ENCODE assay signal across 14 cellular contexts in genomic region chr10:2978574-2979266, GRCh38.
A peak's percentile ranks its signal among the peaks of the same experiment; 100 is the strongest.
DNase-seq lines count a peak whose midpoint lies in the region; ATAC-seq and TF ChIP-seq lines count a peak whose summit lies in the region.
"Had no signal": no experiment of that assay in that cellular context is flagged by ENCODE, and none has a peak within 500 bp of the region (broad histone marks: within the 10 kb centered on the region; RNA-seq: fewer than 3 reads in every experiment).

No MANE protein-coding gene starts in this region.

- dilution Hi-C loops in IMR-90 (cut with HindIII; ENCODE audit: low sequenced_read_pairs, unreplicated experiment): no loop called here

- no peaks in the 10 kb centered on the region for H3K4me1 Mint-ChIP-seq in nephron

- no peaks in the 10 kb centered on the region for H3K9me3 ChIP-seq in IMR-90 (ENCODE audit: control insufficient read depth, insufficient read depth, low read length)
- H3K9me3 ChIP-seq in A673 (ENCODE audit: low read depth, low read length, poor library complexity, severe bottlenecking): no peaks in the 10 kb centered on the region
- H3K9me3 ChIP-seq in psoas muscle: no peaks in the 10 kb centered on the region
- H3K9me3 ChIP-seq: ascending aorta, neutrophil, right lobe of liver, vagina had no signal

- no peak overlapping the region for H2AFZ ChIP-seq in IMR-90 (replicated peaks; ENCODE audit: low read length, poor library complexity)

- H2AK9ac ChIP-seq in IMR-90 (replicated peaks; ENCODE audit: low read depth, low read length, poor library complexity): no peak overlapping the region

- H3K9ac ChIP-seq in IMR-90 (ENCODE audit: low read depth, low read length): no peak overlapping the region

- H3K4me1 ChIP-seq in IMR-90 (ENCODE audit: control insufficient read depth, insufficient read depth, low read length): peaks cover 8% of the 10 kb centered on the region
- no peaks in the 10 kb centered on the region for H3K4me1 ChIP-seq in A673 (ENCODE audit: insufficient read depth, low read length, poor library complexity, severe bottlenecking)
- H3K4me1 ChIP-seq in psoas muscle: no peaks in the 10 kb centered on the region
- H3K4me1 ChIP-seq: ascending aorta, right lobe of liver, vagina had no signal

- POLR2A ChIA-PET in IMR-90 (lab: Charles Lee; ENCODE audit: unreplicated experiment): no interaction called here
- POLR2A ChIA-PET in A673 (lab: Charles Lee; ENCODE audit: low non-redundant PET): no interaction called here

- H3K4me2 ChIP-seq in IMR-90 (ENCODE audit: low read depth, low read length): peak overlapping the region; percentile 69; the same call in 1 of the 2 replicates

- H3K27me3 ChIP-seq in IMR-90 (ENCODE audit: control insufficient read depth, insufficient read depth, low read length) (no peaks in the 10 kb centered on the region), A673 (replicated peaks; ENCODE audit: insufficient read depth, low read depth, low read length, poor library complexity) (no peaks in the 10 kb centered on the region), psoas muscle (ENCODE audit: insufficient read depth in 3 of 3, low read length in 2 of 3) (no peaks in the 10 kb centered on the region)
- H3K27me3 ChIP-seq: ascending aorta, neutrophil, right lobe of liver, vagina had no signal

- no peak overlapping the region for H3K4me3 ChIP-seq in IMR-90 (ENCODE audit: insufficient read depth, low read depth, low read length)
- no peak overlapping the region for H3K4me3 ChIP-seq in A673 (ENCODE audit: low read depth, low read length, poor library complexity, severe bottlenecking)
- no peak overlapping the region for H3K4me3 ChIP-seq in psoas muscle
- H3K4me3 ChIP-seq: ascending aorta, right lobe of liver, vagina had no signal

- peaks cover 9% of the 10 kb centered on the region for H3K27me3 Mint-ChIP-seq in nephron (ENCODE audit: low read depth)

- intact Hi-C loops in IMR-90 (cut with micrococcal nuclease): loop anchor here (1.0 kb wide), 3 partner anchors 39 to 65 kb away; no protein-coding TSS in a partner anchor
- intact Hi-C loops in A673 (cut with micrococcal nuclease; ENCODE audit: unreplicated experiment): loop anchor here (1.0 to 5.0 kb wide), 3 partner anchors 50 to 356 kb away; no protein-coding TSS in a partner anchor
- intact Hi-C loops in Right ventricle myocardium superior (cut with DNase I): no loop called here
- intact Hi-C loops in psoas muscle (cut with DNase I): no loop called here

- ATAC-seq in GM18498 (IDR thresholded peaks at IDR 0.05; ENCODE audit: unreplicated experiment) (peak; percentile 49), GM21619 (IDR thresholded peaks at IDR 0.05; ENCODE audit: unreplicated experiment) (peak; percentile 66), IMR-90 (ENCODE audit: low read depth) (no peak), Right ventricle myocardium superior (ENCODE audit: poor library complexity) (no peak), psoas muscle (no peak)

- H4K5ac ChIP-seq in IMR-90 (ENCODE audit: low read depth, low read length): no peak overlapping the region

- no peak overlapping the region for H2AK5ac ChIP-seq in IMR-90 (ENCODE audit: low read depth, low read length)

- H3K27ac ChIP-seq in IMR-90 (ENCODE audit: insufficient read depth, low read length) (peak overlapping the region; percentile 26; the same call in 1 of the 2 replicates), A673 (ENCODE audit: low read depth, low read length, poor library complexity, severe bottlenecking) (no peak overlapping the region), psoas muscle (no peak overlapping the region)
- H3K27ac ChIP-seq: ascending aorta, neutrophil, right lobe of liver, vagina had no signal

- TF ChIP-seq RAD21 in IMR-90 (IDR thresholded peaks at IDR 0.05; ENCODE audit: low read length): no peak

- 0 out of 2 replicates have a peak overlapping the region, but pooled peaks have one; percentile 56 for H3K18ac ChIP-seq in IMR-90 (ENCODE audit: low read depth, low read length)

- no peaks in the 10 kb centered on the region for H4K20me1 ChIP-seq in IMR-90 (ENCODE audit: insufficient read depth, low read length)

- no peak for DNase-seq in IMR-90
- DNase-seq in A673 (ENCODE audit: low spot score): no peak
- no peak for DNase-seq in GM03348 (ENCODE audit: low spot score)
- no peak for DNase-seq in Right ventricle myocardium superior
- no peak for DNase-seq in psoas muscle
- DNase-seq: activated naive CD4-positive, alpha-beta T cell treated with Interleukin-2 at 50 U/mL for 16 hours; right lobe of liver; stimulated activated CD4-positive, alpha-beta T cell treated with anti-CD3 and anti-CD28 coated beads, Interleukin-2, amount 100 ng/mL, for 24 hours had no signal

- TF ChIP-seq CTCF in IMR-90 (conservative IDR thresholded peaks at IDR 0.05; ENCODE audit: low read depth, low read length) (no peak), nephron (IDR thresholded peaks at IDR 0.05; ENCODE audit: unreplicated experiment in 3 of 3) (no peak), A673 (conservative IDR thresholded peaks at IDR 0.05; ENCODE audit: low read depth, low read length) (no peak), psoas muscle (IDR thresholded peaks at IDR 0.05) (no peak)

- H3K9me3 Mint-ChIP-seq in nephron: no peaks in the 10 kb centered on the region

- peak overlapping the region in 2 of 3 experiments; percentile 10 to 48 for H3K27ac Mint-ChIP-seq in nephron

- no peaks in the 10 kb centered on the region for H3K36me3 ChIP-seq in IMR-90 (ENCODE audit: control insufficient read depth, insufficient read depth, low read length)
- no peaks in the 10 kb centered on the region for H3K36me3 ChIP-seq in A673 (ENCODE audit: insufficient read depth, low read length, poor library complexity, severe bottlenecking)
- H3K36me3 ChIP-seq in psoas muscle (ENCODE audit: insufficient read depth in 1 of 2, low read depth in 1 of 2): no peaks in the 10 kb centered on the region
- H3K36me3 ChIP-seq: ascending aorta, neutrophil, right lobe of liver, vagina had no signal

- no peak overlapping the region for H3K4me3 Mint-ChIP-seq in nephron

- CTCF ChIA-PET in IMR-90 (lab: Yijun Ruan, JAX) (interaction anchor here (0.6 to 1.9 kb wide), 4 partner anchors 32 to 65 kb away, joined by 3 to 15 read pairs (median 4); no protein-coding TSS in a partner anchor), A673 (lab: Charles Lee) (interaction anchor here (0.6 to 1.0 kb wide), 3 partner anchors 51 to 1495 kb away, joined by 3 to 5 read pairs (median 4); no protein-coding TSS in a partner anchor)

- peak overlapping the region; percentile 87 for H2BK120ac ChIP-seq in IMR-90 (ENCODE audit: low read depth, low read length)

- BruUV-seq in IMR-90 (replicated peaks; lab: Mats Ljungman, UMichigan): no TSS peak
- BruUV-seq in A673 (replicated peaks; lab: Mats Ljungman, UMichigan): no TSS peak

- peak overlapping the region; percentile 72; the same call in 1 of the 2 replicates for H3K14ac ChIP-seq in IMR-90 (replicated peaks; ENCODE audit: low read depth, low read length)

- no peak overlapping the region for H3K56ac ChIP-seq in IMR-90 (ENCODE audit: extremely low read depth, insufficient read depth, low read length)

- in situ Hi-C loops in IMR-90 (cut with MboI; ENCODE audit: low sequenced_read_pairs): no loop called here

- H2BK5ac ChIP-seq in IMR-90 (ENCODE audit: low read depth, low read length, poor library complexity, severe bottlenecking): peak overlapping the region; percentile 52

- H3K79me1 ChIP-seq in IMR-90 (ENCODE audit: low read depth in 1 of 2, low read length in 2 of 2): no peaks in the 10 kb centered on the region

- H4K8ac ChIP-seq in IMR-90 (ENCODE audit: low read depth in 2 of 2, low read length in 2 of 2): peak overlapping the region in 1 of 2 experiments; percentile 96; a peak in 1 of 4 replicates

- H3K9me1 ChIP-seq in IMR-90 (ENCODE audit: insufficient read depth, low read length): peaks cover 10% of the 10 kb centered on the region

- no peaks in the 10 kb centered on the region for H3K36me3 Mint-ChIP-seq in nephron (ENCODE audit: low read depth)

- no peak overlapping the region for H4K91ac ChIP-seq in IMR-90 (ENCODE audit: insufficient read depth, low read depth, low read length)

- no peak overlapping the region for H3K4ac ChIP-seq in IMR-90 (ENCODE audit: low read depth, low read length)

- 100% methylated on average over 1 of the region's 8 CpGs; no CpG with 5 or more reads in 1 of the 2 experiments for WGBS in IMR-90 (ENCODE audit: extremely low coverage in 2 of 2, insufficient read length in 1 of 2), 2 experiments
- 88 to 93% (median 89%) methylated on average over 8 of the region's 8 CpGs for WGBS in psoas muscle, 3 donors

- TF ChIP-seq POLR2A in IMR-90 (IDR thresholded peaks at IDR 0.05; ENCODE audit: low read depth, low read length): no peak

- H2BK20ac ChIP-seq in IMR-90 (ENCODE audit: low read depth, low read length): no peak overlapping the region; the same call in 1 of the 2 replicates

- peak overlapping the region; percentile 55; the same call in 1 of the 3 replicates for H2BK15ac ChIP-seq in IMR-90 (ENCODE audit: low read depth, low read length)

- 0 out of 2 replicates have a peak overlapping the region, but pooled peaks have one; percentile 16 for H3K23ac ChIP-seq in IMR-90 (ENCODE audit: low read depth, low read length)

TF ChIP-seq in IMR-90, 13 proteins besides CTCF, POLR2A, EP300 and RAD21 (continues in another document):
- TF ChIP-seq RCOR1 (IDR thresholded peaks at IDR 0.05; ENCODE audit: insufficient replicate concordance, low read length): no peak
- TF ChIP-seq BHLHE40 (IDR thresholded peaks at IDR 0.05; ENCODE audit: low read depth, low read length): no peak
- TF ChIP-seq MXI1 (IDR thresholded peaks at IDR 0.05; ENCODE audit: borderline replicate concordance, low read depth, low read length): no peak
- no peak for TF ChIP-seq MAFK (IDR thresholded peaks at IDR 0.05; ENCODE audit: low read depth, low read length)
- TF ChIP-seq FOS (IDR thresholded peaks at IDR 0.05; ENCODE audit: low read depth, low read length): no peak
- no peak for TF ChIP-seq MAZ (IDR thresholded peaks at IDR 0.05; ENCODE audit: borderline replicate concordance, low read depth, low read length)
- no peak for TF ChIP-seq CEBPB (IDR thresholded peaks at IDR 0.05; ENCODE audit: low read depth, low read length)
- TF ChIP-seq ELK1 (IDR thresholded peaks at IDR 0.05; ENCODE audit: borderline replicate concordance, low read depth, low read length): no peak
- no peak for TF ChIP-seq CHD1 (IDR thresholded peaks at IDR 0.05; ENCODE audit: low read depth, low read length)
- TF ChIP-seq NFE2L2 (IDR thresholded peaks at IDR 0.05; ENCODE audit: low read depth, low read length): no peak

Comparison
In these comparisons a context has a peak if more than half of its experiments do, and no peak if none do; other contexts are left out.
1. ATAC-seq: peak in GM18498 (single experiment) and GM21619 (single experiment); none in IMR-90 (single experiment), Right ventricle myocardium superior (single experiment) and psoas muscle (0 of 4).
2. intact Hi-C loops: an anchor here in IMR-90 (1.0 kb wide) and A673 (1.0 to 5.0 kb wide); none called in Right ventricle myocardium superior and psoas muscle.